Comparison of ENCODE assay signal across 19 cellular contexts in the genomic region with DNA sequence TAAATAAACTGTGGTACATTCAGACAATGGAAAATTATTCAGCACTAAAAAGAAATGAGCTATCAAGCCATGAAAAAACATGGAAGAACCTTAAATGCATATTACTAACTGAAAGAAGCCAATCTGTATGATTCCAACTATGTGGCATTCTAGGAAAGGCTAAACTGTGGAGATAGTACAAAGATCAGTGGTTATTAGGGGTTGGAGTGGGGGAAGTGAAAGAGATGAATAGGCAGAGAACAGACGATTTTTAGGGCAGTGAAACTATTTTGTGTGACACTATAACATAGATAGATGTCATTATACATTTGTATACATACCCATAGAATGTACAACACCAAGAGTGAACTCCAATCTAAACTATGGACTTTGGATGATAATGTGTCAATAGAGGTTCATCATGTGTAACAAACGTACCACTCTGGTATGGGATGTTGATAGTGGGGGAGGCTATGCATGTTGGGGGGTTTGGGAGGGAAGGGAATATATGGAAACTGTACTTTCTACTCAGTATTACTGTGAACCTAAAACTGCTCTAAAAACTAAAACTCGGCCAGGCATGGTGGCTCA.
"Had no signal": no experiment of that assay in that cellular context is flagged by ENCODE, and none has a peak within 500 bp of the region (broad histone marks: within the 10 kb centered on the region; RNA-seq: fewer than 3 reads in every experiment).

No MANE protein-coding gene starts in this region.

- H3K27me3 Mint-ChIP-seq: memory B cell; naive thymus-derived CD8-positive, alpha-beta T cell; progenitor cell of endocrine pancreas had no signal

- H3K27ac Mint-ChIP-seq: activated T-helper 1 cell treated with anti-CD3 and anti-CD28 coated beads, Interleukin-12 subunit alpha, Interleukin-12 subunit beta, Interleukin-2, Interleukin-4 antibody, amounts not matched to agents 30 ng/mL and 10 ng/mL and 1 ng/mL, durations not matched to agents 14 hours and 24 hours and 36 hours; memory B cell; progenitor cell of endocrine pancreas had no signal

- H3K27me3 ChIP-seq: cardiac muscle cell, esophagus muscularis mucosa, left lung, suprapubic skin had no signal

- H3K9me3 Mint-ChIP-seq: activated T-helper 1 cell treated with anti-CD3 and anti-CD28 coated beads, Interleukin-12 subunit alpha, Interleukin-12 subunit beta, Interleukin-2, Interleukin-4 antibody, amounts not matched to agents 30 ng/mL and 10 ng/mL and 1 ng/mL, durations not matched to agents 14 hours and 24 hours and 36 hours; memory B cell; naive thymus-derived CD8-positive, alpha-beta T cell had no signal

- H3K4me3 Mint-ChIP-seq: activated T-helper 1 cell treated with anti-CD3 and anti-CD28 coated beads, Interleukin-12 subunit alpha, Interleukin-12 subunit beta, Interleukin-2, Interleukin-4 antibody, amounts not matched to agents 30 ng/mL and 10 ng/mL and 1 ng/mL, durations not matched to agents 14 hours and 24 hours and 36 hours; memory B cell; naive thymus-derived CD8-positive, alpha-beta T cell had no signal

- DNase-seq: activated naive CD4-positive, alpha-beta T cell; islet precursor cell; left lung; mucosa of descending colon; naive thymus-derived CD8-positive, alpha-beta T cell; occipital lobe; right cardiac atrium; stimulated activated CD4-positive, alpha-beta T cell treated with anti-CD3 and anti-CD28 coated beads, Interleukin-15, amount 100 ng/mL, for 24 hours; stimulated activated CD4-positive, alpha-beta T cell treated with anti-CD3 and anti-CD28 coated beads, Interleukin-4, amount 100 ng/mL, for 1 hour; stimulated activated naive CD4-positive, alpha-beta T cell treated with Interleukin-2 at 50 U/mL for 16 hours; trophoblast cell had no signal

- H3K4me3 ChIP-seq: cardiac muscle cell, esophagus muscularis mucosa, left lung, mucosa of descending colon, skin epidermis, suprapubic skin had no signal

- H3K27ac ChIP-seq: cardiac muscle cell, esophagus muscularis mucosa, left lung, skin epidermis, suprapubic skin had no signal

- ATAC-seq: activated CD4-positive, CD25-positive, alpha-beta regulatory T cell treated with anti-CD3 and anti-CD28 coated beads, Interleukin-2, amount 50 U/mL, for 24 hours; left lung; mucosa of descending colon; naive thymus-derived CD8-positive, alpha-beta T cell; right cardiac atrium had no signal

- H3K9me3 ChIP-seq: esophagus muscularis mucosa, left lung, mucosa of descending colon, suprapubic skin had no signal

- H3K36me3 ChIP-seq: cardiac muscle cell, esophagus muscularis mucosa, suprapubic skin had no signal
